9 cellular contexts compared by ENCODE assay signal in genomic region chr14:68397371-68397779, GRCh38.
DNase-seq lines count a peak whose midpoint lies in the region; ATAC-seq lines count a peak whose summit lies in the region.
"Had no signal": no experiment of that assay in that cellular context is flagged by ENCODE, and none has a peak within 500 bp of the region (broad histone marks: within the 10 kb centered on the region; RNA-seq: fewer than 3 reads in every experiment).

No MANE protein-coding gene starts in this region.

- intact Hi-C loops in left ventricle myocardium superior (cut with micrococcal nuclease): no loop called here

- peak; percentile 90 for DNase-seq in CD1c-positive myeloid dendritic cell (ENCODE audit: extremely low spot score)
- DNase-seq in SKM-1 treated with dmso at 0.1 percent for 144 hours (lab: John Stamatoyannopoulos, UW; ENCODE audit: unreplicated experiment): peak; percentile 63
- peak; percentile 65 for DNase-seq in left ventricle myocardium superior
- peak; percentile 81 for DNase-seq in pons (ENCODE audit: low spot score)
- DNase-seq in stimulated activated CD4-positive, alpha-beta T cell treated with anti-CD3 and anti-CD28 coated beads, Interleukin-1b, Interleukin-23, amount 100 ng/mL, for 48 hours: no peak
- no peak for DNase-seq in stimulated activated CD4-positive, alpha-beta T cell treated with anti-CD3 and anti-CD28 coated beads, Interleukin-12 subunit alpha, Interleukin-12 subunit beta, amount 100 ng/mL, for 4 hours
- DNase-seq: NCI-H1105 treated with DMSO at 0.1 percent for 48 hours had no signal

- ATAC-seq in left ventricle myocardium superior (peak; percentile 74), GM19397 (IDR thresholded peaks at IDR 0.05; ENCODE audit: unreplicated experiment) (no peak), HG03175 (IDR thresholded peaks at IDR 0.05; ENCODE audit: unreplicated experiment) (no peak)

Comparison
In these comparisons a context has a peak if more than half of its experiments do, and no peak if none do; other contexts are left out.
1. DNase-seq: peak in CD1c-positive myeloid dendritic cell (single experiment), SKM-1 treated with dmso at 0.1 percent for 144 hours (single experiment), left ventricle myocardium superior (single experiment) and pons (single experiment); none in stimulated activated CD4-positive, alpha-beta T cell treated with anti-CD3 and anti-CD28 coated beads, Interleukin-1b, Interleukin-23, amount 100 ng/mL, for 48 hours (single experiment) and stimulated activated CD4-positive, alpha-beta T cell treated with anti-CD3 and anti-CD28 coated beads, Interleukin-12 subunit alpha, Interleukin-12 subunit beta, amount 100 ng/mL, for 4 hours (single experiment).